ENCODE assay signal across 1 cellular context in genomic region chr22:31561238-31561887, GRCh38.
A peak's percentile ranks its signal among the peaks of the same experiment; 100 is the strongest.
TF ChIP-seq lines count a peak whose summit lies in the region.

No MANE protein-coding gene starts in this region.

TF ChIP-seq in HepG2, 621 proteins besides CTCF, POLR2A, EP300 and RAD21 (continued from another document and continues in another):
- TF ChIP-seq PRDM15 (CRISPR knock-in tag; IDR thresholded peaks at IDR 0.05) (no peak), MIER2 (CRISPR knock-in tag; IDR thresholded peaks at IDR 0.05) (no peak), PHF20 (CRISPR knock-in tag; IDR thresholded peaks at IDR 0.05) (no peak), ZNF674 (CRISPR knock-in tag; IDR thresholded peaks at IDR 0.05; ENCODE audit: low read depth) (no peak), GZF1 (CRISPR knock-in tag; IDR thresholded peaks at IDR 0.05) (no peak), SRSF4 (IDR thresholded peaks at IDR 0.05; ENCODE audit: low read depth, low read length, poor library complexity, severe bottlenecking) (no peak), BORCS8-MEF2B (CRISPR knock-in tag; IDR thresholded peaks at IDR 0.05) (peak; percentile 53; the same call in 1 of the 2 replicates), PHF5A (CRISPR knock-in tag; IDR thresholded peaks at IDR 0.05; ENCODE audit: low read depth, unreplicated experiment) (peak; percentile 36), MLLT10 (CRISPR knock-in tag; IDR thresholded peaks at IDR 0.05) (no peak), FUBP1 (CRISPR knock-in tag; IDR thresholded peaks at IDR 0.05; ENCODE audit: borderline replicate concordance) (no peak), ZFYVE20 (CRISPR knock-in tag; IDR thresholded peaks at IDR 0.05; ENCODE audit: borderline replicate concordance, low read depth) (no peak), DZIP1 (CRISPR knock-in tag; IDR thresholded peaks at IDR 0.05) (no peak), ZNF263 (CRISPR knock-in tag; IDR thresholded peaks at IDR 0.05) (no peak), ZFP37 (CRISPR knock-in tag; IDR thresholded peaks at IDR 0.05; ENCODE audit: borderline replicate concordance) (no peak), HNRNPL (IDR thresholded peaks at IDR 0.05; ENCODE audit: low read depth, low read length) (no peak), ZNF670 (CRISPR knock-in tag; IDR thresholded peaks at IDR 0.05; ENCODE audit: borderline replicate concordance) (no peak), NFIC (IDR thresholded peaks at IDR 0.05; ENCODE audit: low read length) (no peak), SETDB1 (CRISPR knock-in tag; IDR thresholded peaks at IDR 0.05; ENCODE audit: borderline replicate concordance) (no peak), RFXAP (CRISPR knock-in tag; IDR thresholded peaks at IDR 0.05; ENCODE audit: borderline replicate concordance) (no peak), KDM5B (CRISPR knock-in tag; IDR thresholded peaks at IDR 0.05; ENCODE audit: borderline replicate concordance) (no peak; the same call in 1 of the 2 replicates), RAD51 (IDR thresholded peaks at IDR 0.05; ENCODE audit: borderline replicate concordance) (no peak), MED13 (CRISPR knock-in tag; IDR thresholded peaks at IDR 0.05) (no peak), FLYWCH1 (CRISPR knock-in tag; IDR thresholded peaks at IDR 0.05) (no peak), DMTF1 (CRISPR knock-in tag; IDR thresholded peaks at IDR 0.05) (no peak), SMARCC2 (IDR thresholded peaks at IDR 0.05) (no peak), ATF6 (CRISPR knock-in tag; conservative IDR thresholded peaks at IDR 0.05) (no peak), ELF1 (CRISPR knock-in tag; IDR thresholded peaks at IDR 0.05) (no peak), MXD3 (CRISPR knock-in tag; IDR thresholded peaks at IDR 0.05) (no peak), RFXANK (CRISPR knock-in tag; IDR thresholded peaks at IDR 0.05) (no peak), SNRNP70 (IDR thresholded peaks at IDR 0.05; ENCODE audit: low read depth, low read length) (no peak), ZNF563 (CRISPR knock-in tag; IDR thresholded peaks at IDR 0.05) (no peak), ZNF562 (CRISPR knock-in tag; IDR thresholded peaks at IDR 0.05; ENCODE audit: borderline replicate concordance) (no peak), TFDP1 (CRISPR knock-in tag; IDR thresholded peaks at IDR 0.05; ENCODE audit: borderline replicate concordance) (no peak), ZNF431 (CRISPR knock-in tag; IDR thresholded peaks at IDR 0.05; ENCODE audit: borderline replicate concordance, low read depth) (no peak), ZNF83 (CRISPR knock-in tag; IDR thresholded peaks at IDR 0.05; ENCODE audit: borderline replicate concordance) (no peak), ZNF121 (CRISPR knock-in tag; IDR thresholded peaks at IDR 0.05) (no peak), HNF4G (IDR thresholded peaks at IDR 0.05; ENCODE audit: borderline replicate concordance, low read depth, low read length) (0 out of 2 replicates have a peak, but pooled peaks have one; percentile 21), HNF4G (CRISPR knock-in tag; IDR thresholded peaks at IDR 0.05; ENCODE audit: borderline replicate concordance, low read depth) (no peak), KMT2B (CRISPR knock-in tag; IDR thresholded peaks at IDR 0.05) (no peak), ZNF703 (CRISPR knock-in tag; IDR thresholded peaks at IDR 0.05; ENCODE audit: borderline replicate concordance) (no peak), HIC2 (CRISPR knock-in tag; IDR thresholded peaks at IDR 0.05; ENCODE audit: low read depth) (no peak), SOX13 (IDR thresholded peaks at IDR 0.05) (no peak), SOX13 (CRISPR knock-in tag; conservative IDR thresholded peaks at IDR 0.05 in 1 of 2, IDR thresholded peaks at IDR 0.05 in 1 of 2) (peak in 1 of 2 experiments; percentile 32; a peak in 1 of 4 replicates), ZNF512 (CRISPR knock-in tag; IDR thresholded peaks at IDR 0.05) (no peak), ZNF709 (CRISPR knock-in tag; IDR thresholded peaks at IDR 0.05) (no peak), ZNF33A (CRISPR knock-in tag; IDR thresholded peaks at IDR 0.05; ENCODE audit: borderline replicate concordance) (no peak), MYPOP (CRISPR knock-in tag; IDR thresholded peaks at IDR 0.05) (no peak), U2AF2 (IDR thresholded peaks at IDR 0.05; ENCODE audit: low read depth, low read length) (no peak), TP53 (CRISPR knock-in tag; conservative IDR thresholded peaks at IDR 0.05) (no peak)
